In genomic region chr14:64502476-64503183, GRCh38 we compare ENCODE assay signal across 9 cellular contexts. TPM values are rescaled to one million over a fixed set of nuclear protein-coding genes. Genes with fewer than 3 reads are reported as not detected.
A peak's percentile ranks its signal among the peaks of the same experiment; 100 is the strongest.
DNase-seq lines count a peak whose midpoint lies in the region; TF ChIP-seq lines count a peak whose summit lies in the region.
"Had no signal": no experiment of that assay in that cellular context is flagged by ENCODE, and none has a peak within 500 bp of the region (broad histone marks: within the 10 kb centered on the region; RNA-seq: fewer than 3 reads in every experiment).

No MANE protein-coding gene starts in this region.

- TF ChIP-seq POLR2A in tibial nerve (IDR thresholded peaks at IDR 0.05), result no peak

- DNase-seq in cardiac muscle cell (ENCODE audit: low read depth in 1 of 2, low spot score in 1 of 2) (peak; percentile 24 to 30), cardiac septum (ENCODE audit: low spot score) (no peak), cerebellar cortex (ENCODE audit: low spot score) (peak; percentile 51), mesenchymal stem cell (no peak), tibial nerve (ENCODE audit: low spot score in 2 of 2) (no peak), dedifferentiated amniotic fluid mesenchymal stem cell (ENCODE audit: extremely low spot score) (no peak), NCI-H1930 (lab: John Stamatoyannopoulos, UW) (no peak)

- peaks cover 2% of the 10 kb centered on the region for H3K79me1 ChIP-seq in mesenchymal stem cell (replicated peaks; ENCODE audit: low read length, poor library complexity, severe bottlenecking)

- no peak overlapping the region for H2AFZ ChIP-seq in mesenchymal stem cell (ENCODE audit: low read depth, low read length)

- 45% methylated on average over 15 of the region's 15 CpGs for WGBS in mesenchymal stem cell
- 25 to 26% methylated on average over 15 of the region's 15 CpGs for WGBS in tibial nerve, 2 donors

- H4K8ac ChIP-seq in mesenchymal stem cell (ENCODE audit: low read length), result peak overlapping the region; percentile 35

- H3K9me3 Mint-ChIP-seq in T-helper 1 cell treated with Interleukin-12 subunit alpha and Interleukin-12 subunit beta and Interleukin-4 antibody, amounts not matched to agents 30 μg/mL and 1 μg/mL, for 36 hours, result no peaks in the 10 kb centered on the region

- H3K4me2 ChIP-seq in mesenchymal stem cell (ENCODE audit: low read length, poor library complexity, severe bottlenecking), result peak overlapping the region; percentile 96

- H3K23ac ChIP-seq in mesenchymal stem cell (ENCODE audit: low read length in 2 of 2), result peak overlapping the region in 1 of 2 experiments; percentile 57

- H3K14ac ChIP-seq in mesenchymal stem cell (ENCODE audit: low read length in 2 of 2), result no peak overlapping the region

- no peaks in the 10 kb centered on the region for H3K27me3 ChIP-seq in cardiac muscle cell
- H3K27me3 ChIP-seq in mesenchymal stem cell (ENCODE audit: control insufficient read depth in 1 of 2, insufficient read depth in 1 of 2, low read length in 2 of 2), result no peaks in the 10 kb centered on the region
- H3K27me3 ChIP-seq in tibial nerve, result no peaks in the 10 kb centered on the region

- peak overlapping the region; percentile 100 for H3K4me3 Mint-ChIP-seq in T-helper 1 cell treated with Interleukin-12 subunit alpha and Interleukin-12 subunit beta and Interleukin-4 antibody, amounts not matched to agents 30 μg/mL and 1 μg/mL, for 36 hours

- TF ChIP-seq EP300 in tibial nerve (IDR thresholded peaks at IDR 0.05), result no peak

- H3K18ac ChIP-seq in mesenchymal stem cell (ENCODE audit: low read depth in 1 of 2, low read length in 2 of 2), result peak overlapping the region; percentile 40 to 100

- no peaks in the 10 kb centered on the region for H3K27me3 Mint-ChIP-seq in T-helper 1 cell treated with Interleukin-12 subunit alpha and Interleukin-12 subunit beta and Interleukin-4 antibody, amounts not matched to agents 30 μg/mL and 1 μg/mL, for 36 hours (ENCODE audit: low read depth)

- H2BK120ac ChIP-seq in mesenchymal stem cell (ENCODE audit: low read depth, low read length), result peak overlapping the region; percentile 78

- H4K91ac ChIP-seq in mesenchymal stem cell (ENCODE audit: low read length), result peak overlapping the region; percentile 65

- H3K27ac Mint-ChIP-seq in T-helper 1 cell treated with Interleukin-12 subunit alpha and Interleukin-12 subunit beta and Interleukin-4 antibody, amounts not matched to agents 30 μg/mL and 1 μg/mL, for 36 hours, result peak overlapping the region; percentile 100

- H3K4ac ChIP-seq in mesenchymal stem cell (ENCODE audit: low read depth in 1 of 2, low read length in 2 of 2), result peak overlapping the region in 1 of 2 experiments; percentile 3

- H3K4me1 Mint-ChIP-seq in T-helper 1 cell treated with Interleukin-12 subunit alpha and Interleukin-12 subunit beta and Interleukin-4 antibody, amounts not matched to agents 30 μg/mL and 1 μg/mL, for 36 hours (ENCODE audit: low read depth), result peaks cover 50% of the 10 kb centered on the region

- TF ChIP-seq CTCF in cardiac muscle cell (IDR thresholded peaks at IDR 0.05; ENCODE audit: low read depth, low read length) (no peak), tibial nerve (IDR thresholded peaks at IDR 0.05) (no peak)

- H2BK5ac ChIP-seq in mesenchymal stem cell (ENCODE audit: low read depth, low read length, poor library complexity, severe bottlenecking), result no peak overlapping the region

- H2AK5ac ChIP-seq in mesenchymal stem cell (ENCODE audit: low read length, severe bottlenecking), result peak overlapping the region; percentile 62

- H3K36me3 Mint-ChIP-seq in T-helper 1 cell treated with Interleukin-12 subunit alpha and Interleukin-12 subunit beta and Interleukin-4 antibody, amounts not matched to agents 30 μg/mL and 1 μg/mL, for 36 hours (ENCODE audit: low read depth), result peaks cover 34% of the 10 kb centered on the region

- intact Hi-C loops in cardiac septum (cut with DNase I), result loop anchor here (5.0 kb wide), 1 partner anchor 60 kb away; no protein-coding TSS in a partner anchor

- no peak overlapping the region for H2BK15ac ChIP-seq in mesenchymal stem cell (ENCODE audit: low read depth, poor library complexity, severe bottlenecking)

- H3K27ac ChIP-seq in cardiac muscle cell (peak overlapping the region; percentile 98), mesenchymal stem cell (ENCODE audit: low read length, poor library complexity, severe bottlenecking) (peak overlapping the region; percentile 98), tibial nerve (peak overlapping the region; percentile 96 to 100 (median 100))

- H3K36me3 ChIP-seq in cardiac muscle cell (peaks cover 3% of the 10 kb centered on the region), mesenchymal stem cell (ENCODE audit: control insufficient read depth in 1 of 2, insufficient read depth in 2 of 2, low read depth in 1 of 2, low read length in 2 of 2) (peaks cover 0 to 10% of the 10 kb centered on the region in 2 experiments), tibial nerve (no peaks in the 10 kb centered on the region)

- H3K9me3 ChIP-seq in cardiac muscle cell (ENCODE audit: low read depth) (no peaks in the 10 kb centered on the region), mesenchymal stem cell (ENCODE audit: control insufficient read depth, low read length) (no peaks in the 10 kb centered on the region), tibial nerve (no peaks in the 10 kb centered on the region)

- peak overlapping the region in 1 of 2 experiments; percentile 38 for H2BK12ac ChIP-seq in mesenchymal stem cell (ENCODE audit: low read length in 2 of 2)

- peaks cover 29% of the 10 kb centered on the region for H3K4me1 ChIP-seq in cardiac muscle cell (ENCODE audit: low read depth)
- H3K4me1 ChIP-seq in mesenchymal stem cell (ENCODE audit: control insufficient read depth, insufficient read depth, low read depth, low read length), result peaks cover 11% of the 10 kb centered on the region
- H3K4me1 ChIP-seq in tibial nerve, result peaks cover 0 to 60% (median 39%) of the 10 kb centered on the region in 4 donors

- H3K4me3 ChIP-seq in cardiac muscle cell, result peak overlapping the region; percentile 65
- peak overlapping the region; percentile 93 for H3K4me3 ChIP-seq in mesenchymal stem cell (ENCODE audit: insufficient read depth in 1 of 2, low read depth in 1 of 2, low read length in 2 of 2)
- peak overlapping the region; percentile 64 to 99 (median 94) for H3K4me3 ChIP-seq in tibial nerve

- peak overlapping the region; percentile 97 for H3K9ac ChIP-seq in mesenchymal stem cell (ENCODE audit: low read length)

RNA-seq across cellular contexts. Expression of gene ZBTB25, which starts 1.0 kb away (rescaled TPM):
- total RNA-seq in cardiac muscle cell, result 7.5 and 11.3 TPM in 2 replicates
- 13.3 and 20.9 TPM in 2 replicates for polyA plus RNA-seq in cardiac muscle cell
- 21.4 TPM for total RNA-seq in cardiac septum
- polyA plus RNA-seq in mesenchymal stem cell (2013, experiment 1 of 2), result 5.2 TPM
- polyA plus RNA-seq in mesenchymal stem cell (2013, experiment 2 of 2), result 5.1 TPM
- total RNA-seq in tibial nerve, result 10 to 100 TPM; 14.9 to 26.4 (median 16.6) TPM

RNA-seq across cellular contexts. Expression of gene ZBTB1, which starts 1.9 kb away (rescaled TPM):
- total RNA-seq in cardiac muscle cell (22.5 and 31.4 TPM in 2 replicates), cardiac septum (25.4 TPM), tibial nerve (10 to 100 TPM; 46.5 to 66.9 (median 55.9) TPM)
- polyA plus RNA-seq in cardiac muscle cell, result 23.4 and 28.5 TPM in 2 replicates
- 26.9 TPM for polyA plus RNA-seq in mesenchymal stem cell (2013, experiment 1 of 2)
- 27.7 TPM for polyA plus RNA-seq in mesenchymal stem cell (2013, experiment 2 of 2)

RNA-seq across cellular contexts. Expression of gene AKAP5, which starts 37.3 kb away (rescaled TPM):
- total RNA-seq in cardiac muscle cell, result 0.63 and 1.3 TPM in 2 replicates
- polyA plus RNA-seq in cardiac muscle cell, result 0.18 and 0.94 TPM in 2 replicates
- 0.51 TPM for total RNA-seq in cardiac septum
- polyA plus RNA-seq in mesenchymal stem cell (2013, experiment 1 of 2), result 0.77 TPM
- polyA plus RNA-seq in mesenchymal stem cell (2013, experiment 2 of 2), result 0.88 TPM
- total RNA-seq in tibial nerve, result under 1 TPM; 0.22 to 0.90 (median 0.50) TPM

RNA-seq across cellular contexts. Expression of gene HSPA2, which starts 37.9 kb away (rescaled TPM):
- 1.1 and 2.4 TPM in 2 replicates for total RNA-seq in cardiac muscle cell
- polyA plus RNA-seq in cardiac muscle cell, result 0.93 and 2.3 TPM in 2 replicates
- 74.9 TPM for total RNA-seq in cardiac septum
- polyA plus RNA-seq in mesenchymal stem cell (2013, experiment 1 of 2), result 2.0 TPM
- 2.4 TPM for polyA plus RNA-seq in mesenchymal stem cell (2013, experiment 2 of 2)
- 100 to 1,000 TPM in 2 of 4 donors, 10 to 100 TPM in 2; 79.3 to 111 (median 98.9) TPM for total RNA-seq in tibial nerve

RNA-seq across cellular contexts. Expression of gene PPP1R36, which starts 47.1 kb away (rescaled TPM):
- total RNA-seq in cardiac muscle cell, result 0.53 TPM in 1 of 2 replicates, not detected in the other
- polyA plus RNA-seq in cardiac muscle cell, result 0.19 and 0.40 TPM in 2 replicates
- 0.94 TPM for total RNA-seq in cardiac septum
- polyA plus RNA-seq in mesenchymal stem cell (2013, experiment 1 of 2), result 0.91 TPM
- polyA plus RNA-seq in mesenchymal stem cell (2013, experiment 2 of 2), result 0.70 TPM
- total RNA-seq in tibial nerve, result 1 to 10 TPM in 3 of 4 donors, under 1 TPM in 1; 0.59 to 7.6 (median 4.4) TPM
- total RNA-seq: glomerular endothelial cell had no signal

Comparison
In these comparisons a context has a peak if more than half of its experiments do, and no peak if none do; other contexts are left out.
1. DNase-seq: peak in cardiac muscle cell (2 of 2) and cerebellar cortex (single experiment); none in cardiac septum (single experiment), mesenchymal stem cell (single experiment), tibial nerve (0 of 2), dedifferentiated amniotic fluid mesenchymal stem cell (single experiment) and NCI-H1930 (0 of 2).
2. Peak in every context shown above with its lines, with median percentiles within 50 percentile points of each other: H3K27ac ChIP-seq and H3K4me3 ChIP-seq.